Comparison of ENCODE assay signal across 12 cellular contexts in genomic region chr3:69231929-69232437, GRCh38.
A peak's percentile ranks its signal among the peaks of the same experiment; 100 is the strongest.
DNase-seq lines count a peak whose midpoint lies in the region; ATAC-seq, FAIRE-seq and TF ChIP-seq lines count a peak whose summit lies in the region.
"Had no signal": no experiment of that assay in that cellular context is flagged by ENCODE, and none has a peak within 500 bp of the region (broad histone marks: within the 10 kb centered on the region; RNA-seq: fewer than 3 reads in every experiment).

No MANE protein-coding gene starts in this region.

- H3K27me3 ChIP-seq in trophoblast cell (ENCODE audit: insufficient read depth, low read length) (no peaks in the 10 kb centered on the region), tibial nerve (no peaks in the 10 kb centered on the region)

- TF ChIP-seq EP300 in tibial nerve (IDR thresholded peaks at IDR 0.05) = no peak

- DNase-seq in H54 (ENCODE audit: insufficient read length, low spot score) (peak; percentile 50), RCC 7860 (ENCODE audit: low spot score) (peak; percentile 56), fibroblast of pulmonary artery (ENCODE audit: low read depth) (peak; percentile 48), trophoblast cell (peak; percentile 83 to 95), tibial nerve (ENCODE audit: low spot score in 2 of 2) (no peak), T-helper 1 cell (no peak)
- DNase-seq: activated naive CD8-positive, alpha-beta T cell treated with anti-CD3 and anti-CD28 coated beads for 36 hours had no signal

- peak overlapping the region; percentile 55 for H3K27ac ChIP-seq in trophoblast cell (ENCODE audit: low read depth, low read length)
- no peak overlapping the region for H3K27ac ChIP-seq in tibial nerve
- H3K27ac ChIP-seq: C4-2B, SK-N-MC had no signal

- no peak overlapping the region for H3K9ac ChIP-seq in trophoblast cell (ENCODE audit: low read length)

- no peak overlapping the region for H3K18ac ChIP-seq in trophoblast cell (ENCODE audit: low read length)

- peak overlapping the region; percentile 69 for H2BK5ac ChIP-seq in trophoblast cell (ENCODE audit: low read depth, low read length, poor library complexity)

- H3K79me2 ChIP-seq in trophoblast cell (ENCODE audit: control insufficient read depth, insufficient read depth, low read length, poor library complexity) = no peaks in the 10 kb centered on the region

- no peak overlapping the region for H2BK120ac ChIP-seq in trophoblast cell (ENCODE audit: insufficient read depth, low read length, poor library complexity)

- peaks cover 12% of the 10 kb centered on the region for H3K79me1 ChIP-seq in trophoblast cell (ENCODE audit: low read length)

- H3K4ac ChIP-seq in trophoblast cell (ENCODE audit: low read depth, low read length) = no peak overlapping the region

- TF ChIP-seq POLR2A in H54 (IDR thresholded peaks at IDR 0.05; ENCODE audit: low read depth, low read length) (no peak), tibial nerve (IDR thresholded peaks at IDR 0.05) (no peak), GM18505 (IDR thresholded peaks at IDR 0.05; ENCODE audit: borderline replicate concordance, extremely low read depth, insufficient read depth, insufficient read length) (no peak)

- H3K36me3 ChIP-seq in trophoblast cell (ENCODE audit: control insufficient read depth in 1 of 2, insufficient read depth in 2 of 2, low read length in 2 of 2) (no peaks in the 10 kb centered on the region), tibial nerve (no peaks in the 10 kb centered on the region)

- no peak overlapping the region for H3K14ac ChIP-seq in trophoblast cell (ENCODE audit: low read length)

- peak; percentile 86 for FAIRE-seq in H54 (lab: Jason Lieb, UNC)
- peak; percentile 82 for FAIRE-seq in RCC 7860 (lab: Jason Lieb, UNC)
- FAIRE-seq: GM19239 had no signal

- H4K91ac ChIP-seq in trophoblast cell (ENCODE audit: low read depth, low read length) = no peak overlapping the region

- TF ChIP-seq CTCF in fibroblast of pulmonary artery (IDR thresholded peaks at IDR 0.05; ENCODE audit: low read length, missing control alignments) = no peak
- no peak for TF ChIP-seq CTCF in tibial nerve (IDR thresholded peaks at IDR 0.05)

- no peak overlapping the region for H4K8ac ChIP-seq in trophoblast cell (ENCODE audit: low read depth, low read length)

- H2AK5ac ChIP-seq in trophoblast cell (ENCODE audit: low read length) = no peak overlapping the region

- H3K9me3 ChIP-seq in trophoblast cell (ENCODE audit: insufficient read depth, low read depth, low read length) = no peaks in the 10 kb centered on the region
- no peaks in the 10 kb centered on the region for H3K9me3 ChIP-seq in tibial nerve

- H3K4me2 ChIP-seq in trophoblast cell (ENCODE audit: low read length) = peak overlapping the region; percentile 36

- H2AFZ ChIP-seq in trophoblast cell (ENCODE audit: insufficient read depth, low read length, poor library complexity) = no peak overlapping the region

- H3K4me1 ChIP-seq in trophoblast cell (ENCODE audit: control insufficient read depth in 1 of 2, insufficient read depth in 2 of 2, low read length in 2 of 2) (peaks cover 11 to 18% of the 10 kb centered on the region in 2 experiments), tibial nerve (peaks cover 0 to 16% (median 2%) of the 10 kb centered on the region in 4 donors)

- WGBS in trophoblast cell (ENCODE audit: extremely low coverage, insufficient coverage, insufficient read length) = no CpG with 5 or more reads among the region's 6 CpGs
- 35 to 38% methylated on average over 5 to 6 of the region's 6 CpGs for WGBS in tibial nerve, 2 donors

- H2BK12ac ChIP-seq in trophoblast cell (ENCODE audit: low read length) = no peak overlapping the region

- ATAC-seq in GM18520 (IDR thresholded peaks at IDR 0.05; ENCODE audit: unreplicated experiment) (no peak), GM18505 (IDR thresholded peaks at IDR 0.05; ENCODE audit: unreplicated experiment) (no peak)

- no peak overlapping the region for H3K23ac ChIP-seq in trophoblast cell (ENCODE audit: low read length)

- H3K4me3 ChIP-seq in fibroblast of pulmonary artery (replicated peaks; ENCODE audit: low read depth, low read length) (no peak overlapping the region), trophoblast cell (ENCODE audit: low read depth, low read length) (no peak overlapping the region), tibial nerve (no peak overlapping the region)
- H3K4me3 ChIP-seq: SK-N-MC had no signal

- no peak overlapping the region for H4K12ac ChIP-seq in trophoblast cell (ENCODE audit: low read depth, low read length)

Comparison
In these comparisons a context has a peak if more than half of its experiments do, and no peak if none do; other contexts are left out.
1. DNase-seq: peak in H54 (single experiment), RCC 7860 (single experiment), fibroblast of pulmonary artery (single experiment) and trophoblast cell (2 of 2); none in tibial nerve (0 of 2) and T-helper 1 cell (0 of 5).